In genomic region chr5:77770293-77771005, GRCh38 we compare ENCODE assay signal across 27 cellular contexts. TPM values are rescaled to one million over a fixed set of nuclear protein-coding genes. Genes with fewer than 3 reads are reported as not detected.
A peak's percentile ranks its signal among the peaks of the same experiment; 100 is the strongest.
DNase-seq lines count a peak whose midpoint lies in the region; ATAC-seq and FAIRE-seq lines count a peak whose summit lies in the region.
"Had no signal": no experiment of that assay in that cellular context is flagged by ENCODE, and none has a peak within 500 bp of the region (broad histone marks: within the 10 kb centered on the region; RNA-seq: fewer than 3 reads in every experiment).

No MANE protein-coding gene starts in this region.

- no peak overlapping the region for H3K9ac ChIP-seq in Karpas-422 (ENCODE audit: low read length)

- H3K4me3 Mint-ChIP-seq in stimulated activated memory B cell treated with anti-CD40 and anti-IgM and Interleukin-4, amounts not matched to agents 10 μg/mL and 1 μg/mL and 100 μg/mL, for 72 hours = no peak overlapping the region

- H3K9me2 ChIP-seq in Karpas-422 (replicated peaks; ENCODE audit: insufficient read depth, low read length) = no peaks in the 10 kb centered on the region

- no peaks in the 10 kb centered on the region for H3K27me3 Mint-ChIP-seq in stimulated activated memory B cell treated with anti-CD40 and anti-IgM and Interleukin-4, amounts not matched to agents 10 μg/mL and 1 μg/mL and 100 μg/mL, for 72 hours
- H3K27me3 Mint-ChIP-seq: activated naive CD8-positive, alpha-beta T cell treated with anti-CD3 and anti-CD28 coated beads, Interleukin-2, amount 10 ng/mL, durations not matched to agents 7 days and 5 days; T-cell had no signal

- ATAC-seq in esophagus mucosa = peak; percentile 79
- no peak for ATAC-seq in stimulated activated memory B cell treated with anti-CD40 and anti-IgM and Interleukin-4, amounts not matched to agents 10 μg/mL and 1 μg/mL and 100 μg/mL, for 72 hours
- ATAC-seq in GM21390 (IDR thresholded peaks at IDR 0.05; ENCODE audit: unreplicated experiment) = no peak
- ATAC-seq: left lobe of liver, mucosa of descending colon had no signal

- no peak overlapping the region for H3K27ac Mint-ChIP-seq in stimulated activated memory B cell treated with anti-CD40 and anti-IgM and Interleukin-4, amounts not matched to agents 10 μg/mL and 1 μg/mL and 100 μg/mL, for 72 hours
- H3K27ac Mint-ChIP-seq: T-cell had no signal

- peaks cover 78% of the 10 kb centered on the region for H3K36me3 ChIP-seq in Karpas-422 (ENCODE audit: insufficient read depth, low read length)
- H3K36me3 ChIP-seq: brain microvascular endothelial cell, prostate gland had no signal

- no peak overlapping the region for H3K27ac ChIP-seq in Karpas-422 (ENCODE audit: low read length)
- H3K27ac ChIP-seq: brain microvascular endothelial cell, prostate gland, skin epidermis had no signal

- peaks cover 24% of the 10 kb centered on the region for H3K4me1 ChIP-seq in Karpas-422 (ENCODE audit: low read length)

- no peaks in the 10 kb centered on the region for H3K27me3 ChIP-seq in Karpas-422 (ENCODE audit: low read length)
- H3K27me3 ChIP-seq: brain microvascular endothelial cell had no signal

- H3K4me3 ChIP-seq in Karpas-422 (ENCODE audit: low read length) = no peak overlapping the region
- H3K4me3 ChIP-seq: mucosa of descending colon, prostate gland, skin epidermis had no signal

- H3K9me3 ChIP-seq in Karpas-422 (ENCODE audit: low read length) = no peaks in the 10 kb centered on the region
- H3K9me3 ChIP-seq: Caco-2, mucosa of descending colon, prostate gland had no signal

- FAIRE-seq in GM18507 (lab: Jason Lieb, UNC) = peak; percentile 51
- FAIRE-seq: endothelial cell of umbilical vein, H54 had no signal

- peaks cover 99% of the 10 kb centered on the region for H3K79me2 ChIP-seq in Karpas-422 (ENCODE audit: low read length)

- DNase-seq in Daoy (ENCODE audit: low read depth) = peak; percentile 29
- DNase-seq in GM18507 (ENCODE audit: extremely low spot score, insufficient read length, low read depth) = no peak
- peak; percentile 5 for DNase-seq in RPMI7951 (ENCODE audit: low read depth)
- DNase-seq in hepatic stellate cell (ENCODE audit: low spot score) = no peak
- no peak for DNase-seq in Karpas-422
- DNase-seq: activated naive CD8-positive, alpha-beta T cell treated with anti-CD3 and anti-CD28 coated beads, Interleukin-2, amount 10 ng/mL, durations not matched to agents 7 days and 5 days; activated T-cell treated with anti-CD3 and anti-CD28 coated beads, Interleukin-2, amount 50 U/mL, for 1 hour; AML-193; brain microvascular endothelial cell; Caco-2; cortex of kidney; foreskin fibroblast; mucosa of descending colon; MV-4-11; NCI-H187; NCI-H446; Right ventricle myocardium superior; stimulated activated CD4-positive, alpha-beta T cell treated with anti-CD3 and anti-CD28 coated beads, Interleukin-2, amount 100 ng/mL, for 48 hours; T-cell had no signal

- H3K4me1 Mint-ChIP-seq in stimulated activated memory B cell treated with anti-CD40 and anti-IgM and Interleukin-4, amounts not matched to agents 10 μg/mL and 1 μg/mL and 100 μg/mL, for 72 hours = peaks cover 52% of the 10 kb centered on the region

- no peaks in the 10 kb centered on the region for H3K9me3 Mint-ChIP-seq in stimulated activated memory B cell treated with anti-CD40 and anti-IgM and Interleukin-4, amounts not matched to agents 10 μg/mL and 1 μg/mL and 100 μg/mL, for 72 hours
- H3K9me3 Mint-ChIP-seq: activated naive CD8-positive, alpha-beta T cell treated with anti-CD3 and anti-CD28 coated beads, Interleukin-2, amount 10 ng/mL, durations not matched to agents 7 days and 5 days; T-cell had no signal

- H3K36me3 Mint-ChIP-seq in stimulated activated memory B cell treated with anti-CD40 and anti-IgM and Interleukin-4, amounts not matched to agents 10 μg/mL and 1 μg/mL and 100 μg/mL, for 72 hours = peaks cover 39% of the 10 kb centered on the region

- no peak overlapping the region for H3K4me2 ChIP-seq in Karpas-422 (ENCODE audit: low read depth, low read length, poor library complexity, severe bottlenecking)

- H4K20me1 ChIP-seq in Karpas-422 (ENCODE audit: insufficient read depth, low read depth, low read length) = peaks cover 11% of the 10 kb centered on the region; the same call in 1 of the 2 replicates

- H2AFZ ChIP-seq in Karpas-422 (ENCODE audit: low read length) = no peak overlapping the region

RNA-seq across cellular contexts. Expression of gene TBCA, which starts 5.7 kb away (rescaled TPM):
- total RNA-seq in Daoy (2014; rRNA removed; shearing (Covaris generic)) = 157 and 261 TPM in 2 replicates
- total RNA-seq in RPMI7951 (2014; rRNA removed; shearing (Covaris generic)) = 122 and 131 TPM in 2 replicates
- total RNA-seq in esophagus mucosa = 132 TPM
- 324 and 442 TPM in 2 replicates for total RNA-seq in Karpas-422 (2014; rRNA removed; shearing (Covaris generic); ENCODE audit: low replicate concordance)

Comparison
In these comparisons a context has a peak if more than half of its experiments do, and no peak if none do; other contexts are left out.
1. DNase-seq: peak in Daoy (single experiment) and RPMI7951 (single experiment); none in GM18507 (single experiment), hepatic stellate cell (single experiment) and Karpas-422 (single experiment).